ENCODE assay signal across 8 cellular contexts in genomic region chr22:23849009-23850006, GRCh38. TPM values are rescaled to one million over a fixed set of nuclear protein-coding genes. Genes with fewer than 3 reads are reported as not detected.
DNase-seq lines count a peak whose midpoint lies in the region; ATAC-seq and TF ChIP-seq lines count a peak whose summit lies in the region.

No MANE protein-coding gene starts in this region.

- H3K18ac ChIP-seq in trophoblast cell (ENCODE audit: low read length), result peak overlapping the region; percentile 53

- peak overlapping the region; percentile 29 for H4K91ac ChIP-seq in trophoblast cell (ENCODE audit: low read depth, low read length)

- H3K27me3 ChIP-seq in gastroesophageal sphincter, result no peaks in the 10 kb centered on the region
- H3K27me3 ChIP-seq in trophoblast cell (ENCODE audit: insufficient read depth, low read length), result no peaks in the 10 kb centered on the region

- H2BK12ac ChIP-seq in trophoblast cell (ENCODE audit: low read length), result peak overlapping the region; percentile 25

- H3K9me3 ChIP-seq in gastroesophageal sphincter (no peaks in the 10 kb centered on the region), trophoblast cell (ENCODE audit: insufficient read depth, low read depth, low read length) (no peaks in the 10 kb centered on the region)

- H3K4me3 ChIP-seq in GM12864 (ENCODE audit: low read depth, low read length), result peak overlapping the region; percentile 56
- 0 out of 2 replicates have a peak overlapping the region, but pooled peaks have one; percentile 26 for H3K4me3 ChIP-seq in LNCaP clone FGC (ENCODE audit: low read depth, low read length)
- peak overlapping the region in 1 of 2 donors; percentile 19 for H3K4me3 ChIP-seq in gastroesophageal sphincter
- H3K4me3 ChIP-seq in trophoblast cell (ENCODE audit: low read depth, low read length), result no peak overlapping the region

- no peak overlapping the region for H2BK5ac ChIP-seq in trophoblast cell (ENCODE audit: low read depth, low read length, poor library complexity)

- H3K36me3 Mint-ChIP-seq in type B pancreatic cell, result no peaks in the 10 kb centered on the region

- peak overlapping the region; percentile 82 for H2AFZ ChIP-seq in trophoblast cell (ENCODE audit: insufficient read depth, low read length, poor library complexity)

- peak overlapping the region; percentile 73 for H4K8ac ChIP-seq in trophoblast cell (ENCODE audit: low read depth, low read length)

- H3K9me3 Mint-ChIP-seq in type B pancreatic cell, result no peaks in the 10 kb centered on the region

- TF ChIP-seq CTCF in GM12864 (IDR thresholded peaks at IDR 0.05; ENCODE audit: low read depth, low read length, missing control alignments) (peak; percentile 90), LNCaP clone FGC (IDR thresholded peaks at IDR 0.05; ENCODE audit: control insufficient read depth, extremely low read depth, insufficient read depth) (peak; percentile 89), gastroesophageal sphincter (IDR thresholded peaks at IDR 0.05) (peak in 3 of 4 experiments; percentile 97 to 99 (median 98)), type B pancreatic cell (conservative IDR thresholded peaks at IDR 0.05) (peak; percentile 99)

- no peak for TF ChIP-seq EP300 in gastroesophageal sphincter (IDR thresholded peaks at IDR 0.05)

- H3K4ac ChIP-seq in trophoblast cell (ENCODE audit: low read depth, low read length), result no peak overlapping the region

- no peak overlapping the region for H3K9ac ChIP-seq in trophoblast cell (ENCODE audit: low read length)

- H3K4me1 ChIP-seq in gastroesophageal sphincter (peaks cover 0 to 38% (median 8%) of the 10 kb centered on the region in 3 donors), trophoblast cell (ENCODE audit: control insufficient read depth in 1 of 2, insufficient read depth in 2 of 2, low read length in 2 of 2) (peaks cover 5% of the 10 kb centered on the region in 2 experiments)

- no peaks in the 10 kb centered on the region for H3K79me2 ChIP-seq in trophoblast cell (ENCODE audit: control insufficient read depth, insufficient read depth, low read length, poor library complexity)

- TF ChIP-seq POLR2A in gastroesophageal sphincter (IDR thresholded peaks at IDR 0.05), result no peak

- H4K12ac ChIP-seq in trophoblast cell (ENCODE audit: low read depth, low read length), result peak overlapping the region; percentile 50

- WGBS in gastroesophageal sphincter (ENCODE audit: low coverage in 1 of 2), 2 donors, result 12 to 30% methylated on average over 8 to 12 of the region's 62 CpGs
- no CpG with 5 or more reads among the region's 62 CpGs for WGBS in trophoblast cell (ENCODE audit: extremely low coverage, insufficient coverage, insufficient read length)

- no peaks in the 10 kb centered on the region for H3K27me3 Mint-ChIP-seq in type B pancreatic cell

- no peaks in the 10 kb centered on the region for H3K79me1 ChIP-seq in trophoblast cell (ENCODE audit: low read length)

- H3K36me3 ChIP-seq in gastroesophageal sphincter (no peaks in the 10 kb centered on the region), trophoblast cell (ENCODE audit: control insufficient read depth in 1 of 2, insufficient read depth in 2 of 2, low read length in 2 of 2) (no peaks in the 10 kb centered on the region)

- H3K27ac ChIP-seq in gastroesophageal sphincter (no peak overlapping the region), trophoblast cell (ENCODE audit: low read depth, low read length) (no peak overlapping the region)

- H3K14ac ChIP-seq in trophoblast cell (ENCODE audit: low read length), result peak overlapping the region; percentile 40

- peak; percentile 86 for ATAC-seq in gastroesophageal sphincter
- no peak for ATAC-seq in HG03097 (IDR thresholded peaks at IDR 0.05; ENCODE audit: low FRiP score, unreplicated experiment)

- peaks cover 14% of the 10 kb centered on the region for H3K4me1 Mint-ChIP-seq in type B pancreatic cell (ENCODE audit: unreplicated experiment)

- H2AK5ac ChIP-seq in trophoblast cell (ENCODE audit: low read length), result peak overlapping the region; percentile 21

- H3K4me2 ChIP-seq in trophoblast cell (ENCODE audit: low read length), result peak overlapping the region; percentile 31

- H3K23ac ChIP-seq in trophoblast cell (ENCODE audit: low read length), result no peak overlapping the region

- peak overlapping the region; percentile 44 for H2BK120ac ChIP-seq in trophoblast cell (ENCODE audit: insufficient read depth, low read length, poor library complexity)

- peak overlapping the region; percentile 28 for H3K4me3 Mint-ChIP-seq in type B pancreatic cell

- no peak for DNase-seq in GM12864 (ENCODE audit: low read depth)
- DNase-seq in LNCaP clone FGC (ENCODE audit: low read depth), result no peak
- DNase-seq in SHP77 treated with DMSO at 0.1 percent for 48 hours (lab: John Stamatoyannopoulos, UW), result peak; percentile 52
- DNase-seq in activated gamma-delta T cell (lab: John Stamatoyannopoulos, UW), result peak; percentile 68
- DNase-seq in trophoblast cell, result peak; percentile 93 to 97
- DNase-seq in type B pancreatic cell (ENCODE audit: extremely low spot score, unreplicated experiment), result peak; percentile 96

- no peak overlapping the region for H3K27ac Mint-ChIP-seq in type B pancreatic cell

RNA-seq across cellular contexts. Expression of gene SLC2A11, which starts 8.4 kb away (rescaled TPM):
- total RNA-seq in gastroesophageal sphincter (10 to 100 TPM in 3 of 4 donors, 1 to 10 TPM in 1; 7.3 to 39.8 (median 18.8) TPM), type B pancreatic cell (ENCODE audit: low replicate concordance) (19.6 and 32.1 TPM in 2 replicates)
- polyA plus RNA-seq in trophoblast cell (2013), result 13.0 and 13.3 TPM in 2 replicates

RNA-seq across cellular contexts. Expression of gene DERL3, which starts 10.5 kb away (rescaled TPM):
- total RNA-seq in gastroesophageal sphincter (1 to 10 TPM in 1 of 4 donors, not detected in 3; 1.7 TPM), type B pancreatic cell (ENCODE audit: low replicate concordance) (2.6 and 9.5 TPM in 2 replicates)
- 1.1 and 1.7 TPM in 2 replicates for polyA plus RNA-seq in trophoblast cell (2013)

RNA-seq across cellular contexts. Expression of gene MIF, which starts 44.9 kb away (rescaled TPM):
- 100 to 1,000 TPM; 164 to 261 (median 237) TPM for total RNA-seq in gastroesophageal sphincter
- 949 and 965 TPM in 2 replicates for polyA plus RNA-seq in trophoblast cell (2013)
- 436 and 570 TPM in 2 replicates for total RNA-seq in type B pancreatic cell (ENCODE audit: low replicate concordance)

Comparison
In these comparisons a context has a peak if more than half of its experiments do, and no peak if none do; other contexts are left out.
1. DNase-seq: peak in SHP77 treated with DMSO at 0.1 percent for 48 hours (single experiment), activated gamma-delta T cell (single experiment), trophoblast cell (2 of 2) and type B pancreatic cell (single experiment); none in GM12864 (single experiment) and LNCaP clone FGC (single experiment).
2. Peak in every context shown above with its lines, with median percentiles within 50 percentile points of each other: CTCF ChIP-seq.